Comparison of ENCODE assay signal across 8 cellular contexts in the genomic region with DNA sequence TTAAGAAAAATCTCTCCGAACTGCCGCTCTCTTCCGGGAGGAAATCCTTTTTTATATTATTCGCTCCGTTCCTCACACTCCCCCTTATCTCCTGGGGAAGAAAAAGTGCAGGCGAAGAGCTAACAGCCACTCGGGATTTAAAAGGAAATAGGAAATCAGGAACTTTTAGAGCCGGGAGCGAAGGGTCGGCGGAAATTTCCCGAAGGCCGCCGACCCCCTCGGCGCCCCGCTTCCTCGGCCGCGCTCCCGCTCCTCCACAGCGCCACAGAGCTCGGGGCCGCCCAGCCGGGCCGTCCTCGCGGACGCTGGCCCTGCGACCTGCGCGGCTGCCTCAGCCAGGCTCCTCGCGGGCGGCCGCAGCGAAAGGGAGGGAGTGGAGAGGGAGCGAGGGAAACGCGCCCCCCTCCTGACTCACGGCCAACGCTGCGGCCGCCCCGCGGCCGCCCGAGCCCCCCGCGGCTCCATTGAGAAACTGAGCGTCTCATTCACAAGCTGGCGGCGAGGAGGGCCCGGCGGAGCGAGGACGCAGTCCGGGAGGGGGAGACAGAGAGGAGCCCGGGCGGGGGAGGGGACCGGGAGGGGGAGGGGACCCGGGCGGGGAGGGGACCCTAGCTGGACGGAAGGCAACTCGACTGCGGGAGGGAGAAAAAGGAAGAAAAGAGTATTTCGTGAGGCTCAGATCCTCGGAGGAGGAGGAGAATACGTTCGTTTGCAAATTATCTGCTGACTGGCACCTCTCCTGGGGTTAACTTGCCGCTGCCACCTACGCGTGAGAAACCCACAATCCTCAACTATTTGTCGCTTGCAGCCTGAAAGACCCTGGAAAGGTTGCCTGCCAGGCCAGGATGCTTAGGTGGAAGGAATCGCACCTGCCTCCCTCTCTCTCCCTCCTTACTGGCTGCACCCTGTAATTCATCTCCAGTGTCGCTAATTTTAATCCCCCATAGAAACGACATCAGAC. TPM values are rescaled to one million over a fixed set of nuclear protein-coding genes. Genes with fewer than 3 reads are reported as not detected.
DNase-seq lines count a peak whose midpoint lies in the region; ATAC-seq and TF ChIP-seq lines count a peak whose summit lies in the region.

A gene (minus strand): TSS at position 368 of the 961 bp plus-strand sequence. CDS start 539 bp downstream, outside the sequence.

- TF ChIP-seq CTCF in GM13976 (IDR thresholded peaks at IDR 0.05; ENCODE audit: borderline replicate concordance, control extremely low read depth, extremely low read depth, insufficient read depth, missing control alignments), result peak; percentile 41
- TF ChIP-seq CTCF in colonic mucosa (IDR thresholded peaks at IDR 0.05), result peak; percentile 47

- H3K27me3 ChIP-seq in colonic mucosa (no peaks in the 10 kb centered on the region), layer of hippocampus (ENCODE audit: control insufficient read depth, insufficient read depth, low read length) (no peaks in the 10 kb centered on the region)

- no peaks in the 10 kb centered on the region for H3K36me3 ChIP-seq in colonic mucosa

- peak within 1 kb of the TSS; percentile 86 for H3K27ac ChIP-seq in colonic mucosa
- H3K27ac ChIP-seq in layer of hippocampus (ENCODE audit: low read depth, low read length), result peak within 1 kb of the TSS; percentile 81

- peak; percentile 45 for ATAC-seq in HG03025 (IDR thresholded peaks at IDR 0.05; ENCODE audit: low FRiP score, unreplicated experiment)
- ATAC-seq in HG03565 (IDR thresholded peaks at IDR 0.05; ENCODE audit: unreplicated experiment), result no peak

- H3K9ac ChIP-seq in colonic mucosa (ENCODE audit: low read depth in 2 of 2, low read length in 2 of 2), result peak within 1 kb of the TSS; percentile 92 to 98

- in situ Hi-C loops in GM13976 (cut with MboI; ENCODE audit: low sequenced_read_pairs, unreplicated experiment), result no loop called here

- H3K4me1 ChIP-seq in colonic mucosa, result no peaks in the 10 kb centered on the region

- intact Hi-C loops in colonic mucosa (cut with DNase I), result no loop called here

- no peaks in the 10 kb centered on the region for H3K9me3 ChIP-seq in colonic mucosa

- DNase-seq in GM13976 (ENCODE audit: low spot score), result peak; percentile 86
- peak; percentile 40 for DNase-seq in NCI-H510A treated with DMSO at 0.1 percent for 48 hours (lab: John Stamatoyannopoulos, UW)
- DNase-seq in activated CD4-positive, alpha-beta T cell treated with anti-CD3 and anti-CD28 coated beads for 48 hours, result peak; percentile 80
- DNase-seq in colonic mucosa, result peak; percentile 88
- DNase-seq in stimulated activated CD4-positive, alpha-beta T cell treated with anti-CD3 and anti-CD28 coated beads, Interleukin-1b, Interleukin-23, amount 100 ng/mL, for 1 hour (ENCODE audit: low read depth in 2 of 2), result peak; percentile 34 to 57

- peak within 1 kb of the TSS; percentile 82 for H3K4me3 ChIP-seq in colonic mucosa

RNA-seq across cellular contexts. Expression of the gene that starts here (rescaled TPM):
- total RNA-seq in colonic mucosa, result 10 to 100 TPM; 31.1 to 32.3 TPM
